In the genomic region with DNA sequence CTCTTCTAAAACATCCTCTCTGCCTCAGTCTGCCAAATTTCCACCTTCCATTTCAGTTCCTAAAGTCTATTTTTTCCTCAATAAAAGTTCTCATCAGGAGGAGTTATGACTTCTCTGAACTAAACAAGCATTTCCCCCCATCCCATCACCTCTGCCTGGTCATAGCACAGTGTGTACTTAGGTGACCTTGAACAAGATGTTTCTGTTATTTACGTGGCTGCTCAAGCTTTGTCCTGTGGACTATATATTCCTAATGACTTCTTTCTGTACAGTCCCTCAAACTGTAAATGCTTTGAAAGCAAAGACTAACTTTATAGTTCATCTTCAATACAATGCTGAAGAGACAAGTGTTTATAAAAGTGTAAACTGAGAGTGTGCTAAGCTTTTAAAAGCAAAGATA, we compare ENCODE assay signal across 13 cellular contexts.
A peak's percentile ranks its signal among the peaks of the same experiment; 100 is the strongest.
DNase-seq lines count a peak whose midpoint lies in the region; ATAC-seq, FAIRE-seq and TF ChIP-seq lines count a peak whose summit lies in the region.
"Had no signal": no experiment of that assay in that cellular context is flagged by ENCODE, and none has a peak within 500 bp of the region (broad histone marks: within the 10 kb centered on the region; RNA-seq: fewer than 3 reads in every experiment).

No MANE protein-coding gene starts in this region.

- no peak overlapping the region for H2AFZ ChIP-seq in PC-3 (ENCODE audit: low read length)
- no peak overlapping the region for H2AFZ ChIP-seq in HepG2 (ENCODE audit: low read length)

- POLR2A ChIA-PET in PC-3 (lab: Charles Lee; ENCODE audit: unreplicated experiment): interaction anchor here (0.8 kb wide), 1 partner anchor 99 kb away, joined by 3 read pairs; no protein-coding TSS in a partner anchor
- POLR2A ChIA-PET in HepG2 (lab: Yijun Ruan, JAX): interaction anchor here (1.2 to 1.6 kb wide), 4 partner anchors 13 to 449 kb away, joined by 3 to 10 read pairs (median 5); partner anchors contain the start of genes CPEB3 and MARCHF5

- 0% methylated on average over 1 of the region's 1 CpG for WGBS in HepG2 (ENCODE audit: low lambda C conversion rate)

- H3K36me3 ChIP-seq in PC-3 (ENCODE audit: low read depth, low read length) (no peaks in the 10 kb centered on the region), HepG2 (replicated peaks in 1 of 2; ENCODE audit: control insufficient read depth in 1 of 2, insufficient read depth in 2 of 2, low read length in 2 of 2) (no peaks in the 10 kb centered on the region), skeletal muscle satellite cell (ENCODE audit: insufficient read depth, low read length) (no peaks in the 10 kb centered on the region)
- H3K36me3 ChIP-seq: uterus had no signal

- H3K9me3 ChIP-seq in PC-3 (ENCODE audit: low read length) (no peaks in the 10 kb centered on the region), HepG2 (ENCODE audit: low read length) (no peaks in the 10 kb centered on the region), skeletal muscle satellite cell (replicated peaks; ENCODE audit: low read length) (no peaks in the 10 kb centered on the region)
- H3K9me3 ChIP-seq: mucosa of descending colon, uterus had no signal

- H3K4me3 ChIP-seq in PC-3 (ENCODE audit: low read length): peak overlapping the region; percentile 33; the same call in 1 of the 2 replicates
- H3K4me3 ChIP-seq in HepG2 (replicated peaks in 1 of 3; ENCODE audit: insufficient read depth in 1 of 3, low read depth in 2 of 3, low read length in 3 of 3): peak overlapping the region in 2 of 3 experiments; percentile 23 to 38; a peak in 2 of 6 replicates
- no peak overlapping the region for H3K4me3 ChIP-seq in skeletal muscle satellite cell (ENCODE audit: low read length)
- H3K4me3 ChIP-seq: mucosa of descending colon, uterus had no signal

- H3K27me3 ChIP-seq in PC-3 (ENCODE audit: low read length) (no peaks in the 10 kb centered on the region), HepG2 (ENCODE audit: control insufficient read depth in 1 of 2, insufficient read depth in 2 of 2, low read length in 2 of 2) (no peaks in the 10 kb centered on the region), skeletal muscle satellite cell (ENCODE audit: control insufficient read depth, insufficient read depth, low read length) (no peaks in the 10 kb centered on the region)
- H3K27me3 ChIP-seq: uterus had no signal

- FAIRE-seq in HepG2 (lab: Jason Lieb, UNC): peak; percentile 23
- no peak for FAIRE-seq in D721Med (lab: Jason Lieb, UNC)

- TF ChIP-seq RAD21 in HepG2 (CRISPR knock-in tag; IDR thresholded peaks at IDR 0.05): no peak

- CTCF ChIA-PET in PC-3 (lab: Charles Lee) (interaction anchor here (0.6 to 1.0 kb wide), 2 partner anchors 36 to 304 kb away, joined by 4 to 5 read pairs; no protein-coding TSS in a partner anchor), HepG2 (lab: Yijun Ruan, JAX; ENCODE audit: low intra/inter-chr PET ratio, low total read pairs) (no interaction called here)

- peaks cover 51% of the 10 kb centered on the region for H3K4me1 ChIP-seq in PC-3 (ENCODE audit: insufficient read depth, low read length)
- peaks cover 78% of the 10 kb centered on the region for H3K4me1 ChIP-seq in HepG2 (ENCODE audit: insufficient read depth, low read length)
- peaks cover 22% of the 10 kb centered on the region for H3K4me1 ChIP-seq in skeletal muscle satellite cell (ENCODE audit: control insufficient read depth, insufficient read depth, low read length)
- H3K4me1 ChIP-seq: uterus had no signal

- no peak for DNase-seq in PC-3
- DNase-seq in dermis blood vessel endothelial cell: peak; percentile 30
- DNase-seq in HepG2 (ENCODE audit: low spot score): peak; percentile 60
- DNase-seq in D721Med (ENCODE audit: insufficient read length, low spot score): no peak
- DNase-seq: effector CD4-positive, alpha-beta T cell; mucosa of descending colon; NCI-H1694; NCI-H510A; uterus had no signal

- H3K9me2 ChIP-seq in PC-3 (replicated peaks; ENCODE audit: low read length): no peaks in the 10 kb centered on the region

- TF ChIP-seq POLR2A in HepG2 (IDR thresholded peaks at IDR 0.05; ENCODE audit: insufficient read depth in 1 of 2, low read depth in 2 of 2, low read length in 2 of 2): no peak

- H3K4me2 ChIP-seq in PC-3 (ENCODE audit: low read length) (peak overlapping the region; percentile 76), HepG2 (ENCODE audit: low read depth, low read length) (peak overlapping the region; percentile 77), skeletal muscle satellite cell (ENCODE audit: low read length) (peak overlapping the region; percentile 55)

- no peak for ATAC-seq in PC-3
- ATAC-seq in HepG2: no peak
- ATAC-seq in HG03045 (IDR thresholded peaks at IDR 0.05; ENCODE audit: unreplicated experiment): no peak
- no peak for ATAC-seq in GM21360 (IDR thresholded peaks at IDR 0.05; ENCODE audit: unreplicated experiment)
- no peak for ATAC-seq in GM18519 (IDR thresholded peaks at IDR 0.05; ENCODE audit: low FRiP score, unreplicated experiment)

- no peaks in the 10 kb centered on the region for H3F3A ChIP-seq in PC-3 (ENCODE audit: low read length, unreplicated experiment)

- TF ChIP-seq EP300 in HepG2 (IDR thresholded peaks at IDR 0.05; ENCODE audit: low read depth in 2 of 2, low read length in 2 of 2) (0 out of 4 replicates have a peak, but pooled peaks of 1 of the 2 experiments have one; percentile 32), HepG2 (CRISPR knock-in tag; IDR thresholded peaks at IDR 0.05; ENCODE audit: borderline replicate concordance) (no peak)

- H4K20me1 ChIP-seq in PC-3 (ENCODE audit: low read length) (no peaks in the 10 kb centered on the region), HepG2 (ENCODE audit: insufficient read depth, low read length) (no peaks in the 10 kb centered on the region)

- in situ Hi-C loops in HepG2 (cut with HindIII; ENCODE audit: extremely low pct_ligation_motif_present, low pct_unique_long_range_greater_than_20kb): no loop called here

- H3K79me2 ChIP-seq in PC-3 (ENCODE audit: low read length) (0 out of 2 replicates have a peak, but pooled peaks cover 3% of the 10 kb centered on the region), HepG2 (ENCODE audit: insufficient read depth, low read length) (no peaks in the 10 kb centered on the region)

- no TSS peak for BruUV-seq in PC-3 (replicated peaks; lab: Mats Ljungman, UMichigan)
- BruUV-seq in HepG2 (replicated peaks; lab: Mats Ljungman, UMichigan): no TSS peak

- H3K27ac ChIP-seq in PC-3 (ENCODE audit: low read length) (peak overlapping the region; percentile 80), HepG2 (ENCODE audit: extremely low read length, insufficient read depth, low read length) (peak overlapping the region; percentile 92)

- TF ChIP-seq CTCF in PC-3 (conservative IDR thresholded peaks at IDR 0.05; ENCODE audit: low read depth, low read length) (no peak), HepG2 (CRISPR knock-in tag; IDR thresholded peaks at IDR 0.05) (no peak), D721Med (IDR thresholded peaks at IDR 0.05; ENCODE audit: insufficient read depth, missing control alignments) (no peak)

- H3K9ac ChIP-seq in PC-3 (ENCODE audit: low read length): peak overlapping the region; percentile 13
- H3K9ac ChIP-seq in HepG2 (ENCODE audit: insufficient read depth, low read depth, low read length): peak overlapping the region; percentile 53
- H3K9ac ChIP-seq in skeletal muscle satellite cell (ENCODE audit: low read depth, low read length): no peak overlapping the region

- intact Hi-C loops in PC-3 (cut with micrococcal nuclease) (loop anchor here (5.0 kb wide), 1 partner anchor 37 kb away; no protein-coding TSS in a partner anchor), HepG2 (cut with micrococcal nuclease; ENCODE audit: unreplicated experiment) (no loop called here)

TF ChIP-seq in HepG2, 621 proteins besides CTCF, POLR2A, EP300 and RAD21 (continues in another document):
- TF ChIP-seq, protein P1, sequence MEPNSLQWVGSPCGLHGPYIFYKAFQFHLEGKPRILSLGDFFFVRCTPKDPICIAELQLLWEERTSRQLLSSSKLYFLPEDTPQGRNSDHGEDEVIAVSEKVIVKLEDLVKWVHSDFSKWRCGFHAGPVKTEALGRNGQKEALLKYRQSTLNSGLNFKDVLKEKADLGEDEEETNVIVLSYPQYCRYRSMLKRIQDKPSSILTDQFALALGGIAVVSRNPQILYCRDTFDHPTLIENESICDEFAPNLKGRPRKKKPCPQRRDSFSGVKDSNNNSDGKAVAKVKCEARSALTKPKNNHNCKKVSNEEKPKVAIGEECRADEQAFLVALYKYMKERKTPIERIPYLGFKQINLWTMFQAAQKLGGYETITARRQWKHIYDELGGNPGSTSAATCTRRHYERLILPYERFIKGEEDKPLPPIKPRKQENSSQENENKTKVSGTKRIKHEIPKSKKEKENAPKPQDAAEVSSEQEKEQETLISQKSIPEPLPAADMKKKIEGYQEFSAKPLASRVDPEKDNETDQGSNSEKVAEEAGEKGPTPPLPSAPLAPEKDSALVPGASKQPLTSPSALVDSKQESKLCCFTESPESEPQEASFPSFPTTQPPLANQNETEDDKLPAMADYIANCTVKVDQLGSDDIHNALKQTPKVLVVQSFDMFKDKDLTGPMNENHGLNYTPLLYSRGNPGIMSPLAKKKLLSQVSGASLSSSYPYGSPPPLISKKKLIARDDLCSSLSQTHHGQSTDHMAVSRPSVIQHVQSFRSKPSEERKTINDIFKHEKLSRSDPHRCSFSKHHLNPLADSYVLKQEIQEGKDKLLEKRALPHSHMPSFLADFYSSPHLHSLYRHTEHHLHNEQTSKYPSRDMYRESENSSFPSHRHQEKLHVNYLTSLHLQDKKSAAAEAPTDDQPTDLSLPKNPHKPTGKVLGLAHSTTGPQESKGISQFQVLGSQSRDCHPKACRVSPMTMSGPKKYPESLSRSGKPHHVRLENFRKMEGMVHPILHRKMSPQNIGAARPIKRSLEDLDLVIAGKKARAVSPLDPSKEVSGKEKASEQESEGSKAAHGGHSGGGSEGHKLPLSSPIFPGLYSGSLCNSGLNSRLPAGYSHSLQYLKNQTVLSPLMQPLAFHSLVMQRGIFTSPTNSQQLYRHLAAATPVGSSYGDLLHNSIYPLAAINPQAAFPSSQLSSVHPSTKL (CRISPR knock-in tag; IDR thresholded peaks at IDR 0.05): peak; percentile 74
- TF ChIP-seq ZNF136 (CRISPR knock-in tag; IDR thresholded peaks at IDR 0.05; ENCODE audit: low read depth) (no peak), PPARG (CRISPR knock-in tag; conservative IDR thresholded peaks at IDR 0.05) (0 out of 2 replicates have a peak, but pooled peaks have one; percentile 11), TEAD3 (CRISPR knock-in tag; optimal IDR thresholded peaks at IDR 0.05; ENCODE audit: borderline replicate concordance) (peak; percentile 30)

Comparison
In these comparisons a context has a peak if more than half of its experiments do, and no peak if none do; other contexts are left out.
1. DNase-seq: peak in dermis blood vessel endothelial cell (single experiment) and HepG2 (single experiment); none in PC-3 (single experiment) and D721Med (single experiment).
2. Peak in every context shown above with its lines, with median percentiles within 50 percentile points of each other: H3K4me2 ChIP-seq.